12 cellular contexts compared by ENCODE assay signal in genomic region chr2:237280235-237280634, GRCh38.
DNase-seq lines count a peak whose midpoint lies in the region; ATAC-seq and TF ChIP-seq lines count a peak whose summit lies in the region.
"Had no signal": no experiment of that assay in that cellular context is flagged by ENCODE, and none has a peak within 500 bp of the region (broad histone marks: within the 10 kb centered on the region; RNA-seq: fewer than 3 reads in every experiment).

No MANE protein-coding gene starts in this region.

- DNase-seq in AG09319 (ENCODE audit: extremely low read depth, low read depth) (peak; percentile 83), RPMI7951 (ENCODE audit: low read depth) (peak; percentile 99), fibroblast of the aortic adventitia (ENCODE audit: low read depth) (peak; percentile 92), psoas muscle (no peak), DMS53 (lab: John Stamatoyannopoulos, UW) (no peak), DMS114 treated with DMSO at 0.1 percent for 48 hours (lab: John Stamatoyannopoulos, UW; ENCODE audit: unreplicated experiment) (no peak)
- no peak for DNase-seq in activated CD8-positive, alpha-beta T cell treated with anti-CD3 and anti-CD28 coated beads for 36 hours
- no peak for DNase-seq in natural killer cell treated with Interleukin-12 subunit alpha and Interleukin-12 subunit beta and Interleukin-15 and Interleukin-18, amount 100 ng/mL, for 72 hours (ENCODE audit: low spot score)
- DNase-seq: CD4-positive, CD25-positive, alpha-beta regulatory T cell; Kasumi-1; natural killer cell had no signal

- TF ChIP-seq CTCF in AG09319 (IDR thresholded peaks at IDR 0.05; ENCODE audit: low read depth, low read length) (no peak), fibroblast of the aortic adventitia (IDR thresholded peaks at IDR 0.05; ENCODE audit: insufficient read depth, low read length) (peak; percentile 1), psoas muscle (IDR thresholded peaks at IDR 0.05) (no peak)
- TF ChIP-seq CTCF in activated CD8-positive, alpha-beta T cell treated with anti-CD3 and anti-CD28 coated beads for 36 hours (IDR thresholded peaks at IDR 0.05): no peak

- H3K4me3 ChIP-seq in fibroblast of the aortic adventitia (ENCODE audit: low read depth, low read length) (no peak overlapping the region), psoas muscle (no peak overlapping the region)

- 16 to 34% (median 26%) methylated on average over 11 of the region's 11 CpGs for WGBS in psoas muscle, 3 donors

- no peaks in the 10 kb centered on the region for H3K4me1 Mint-ChIP-seq in activated CD8-positive, alpha-beta T cell treated with anti-CD3 and anti-CD28 coated beads for 36 hours (ENCODE audit: low read depth)
- no peaks in the 10 kb centered on the region for H3K4me1 Mint-ChIP-seq in natural killer cell treated with Interleukin-12 subunit alpha and Interleukin-12 subunit beta and Interleukin-15 and Interleukin-18, amount 100 ng/mL, for 72 hours (ENCODE audit: low read depth in 2 of 2)
- H3K4me1 Mint-ChIP-seq: CD4-positive, CD25-positive, alpha-beta regulatory T cell; central memory CD8-positive, alpha-beta T cell; natural killer cell had no signal

- no peak overlapping the region for H3K4me3 Mint-ChIP-seq in activated CD8-positive, alpha-beta T cell treated with anti-CD3 and anti-CD28 coated beads for 36 hours
- no peak overlapping the region for H3K4me3 Mint-ChIP-seq in natural killer cell treated with Interleukin-12 subunit alpha and Interleukin-12 subunit beta and Interleukin-15 and Interleukin-18, amount 100 ng/mL, for 72 hours
- H3K4me3 Mint-ChIP-seq: CD4-positive, CD25-positive, alpha-beta regulatory T cell; central memory CD8-positive, alpha-beta T cell; natural killer cell had no signal

- peaks cover 14% of the 10 kb centered on the region for H3K27me3 Mint-ChIP-seq in activated CD8-positive, alpha-beta T cell treated with anti-CD3 and anti-CD28 coated beads for 36 hours
- H3K27me3 Mint-ChIP-seq in natural killer cell treated with Interleukin-12 subunit alpha and Interleukin-12 subunit beta and Interleukin-15 and Interleukin-18, amount 100 ng/mL, for 72 hours: peaks cover 11 to 26% of the 10 kb centered on the region in 2 donors

- CTCF ChIA-PET in activated CD8-positive, alpha-beta T cell treated with anti-CD3 and anti-CD28 coated beads for 36 hours (lab: Charles Lee): interaction anchor here (1.0 kb wide), 1 partner anchor 11 kb away, joined by 3 read pairs; no protein-coding TSS in a partner anchor

- intact Hi-C loops in psoas muscle (cut with DNase I): no loop called here
- intact Hi-C loops in activated CD8-positive, alpha-beta T cell treated with anti-CD3 and anti-CD28 coated beads for 36 hours (cut with micrococcal nuclease): no loop called here

- peak; percentile 61 to 70 (median 66) for ATAC-seq in psoas muscle
- no peak for ATAC-seq in activated CD8-positive, alpha-beta T cell treated with anti-CD3 and anti-CD28 coated beads for 36 hours
- no peak for ATAC-seq in natural killer cell treated with Interleukin-12 subunit alpha and Interleukin-12 subunit beta and Interleukin-15 and Interleukin-18, amount 100 ng/mL, for 72 hours
- ATAC-seq: natural killer cell had no signal

- peaks cover 2% of the 10 kb centered on the region for H3K9me3 Mint-ChIP-seq in activated CD8-positive, alpha-beta T cell treated with anti-CD3 and anti-CD28 coated beads for 36 hours
- H3K9me3 Mint-ChIP-seq in natural killer cell treated with Interleukin-12 subunit alpha and Interleukin-12 subunit beta and Interleukin-15 and Interleukin-18, amount 100 ng/mL, for 72 hours: no peaks in the 10 kb centered on the region
- H3K9me3 Mint-ChIP-seq: central memory CD8-positive, alpha-beta T cell; natural killer cell had no signal

- H3K27ac Mint-ChIP-seq in activated CD8-positive, alpha-beta T cell treated with anti-CD3 and anti-CD28 coated beads for 36 hours: no peak overlapping the region
- H3K27ac Mint-ChIP-seq in natural killer cell treated with Interleukin-12 subunit alpha and Interleukin-12 subunit beta and Interleukin-15 and Interleukin-18, amount 100 ng/mL, for 72 hours: no peak overlapping the region
- H3K27ac Mint-ChIP-seq: CD4-positive, CD25-positive, alpha-beta regulatory T cell; natural killer cell had no signal

- no peaks in the 10 kb centered on the region for H3K36me3 Mint-ChIP-seq in activated CD8-positive, alpha-beta T cell treated with anti-CD3 and anti-CD28 coated beads for 36 hours (ENCODE audit: low read depth)
- H3K36me3 Mint-ChIP-seq in natural killer cell treated with Interleukin-12 subunit alpha and Interleukin-12 subunit beta and Interleukin-15 and Interleukin-18, amount 100 ng/mL, for 72 hours: no peaks in the 10 kb centered on the region
- H3K36me3 Mint-ChIP-seq: CD4-positive, CD25-positive, alpha-beta regulatory T cell; natural killer cell had no signal

- H3K4me1 ChIP-seq in psoas muscle: peaks cover 27% of the 10 kb centered on the region

- H3K9me3 ChIP-seq in psoas muscle: no peaks in the 10 kb centered on the region

- H3K27ac ChIP-seq in psoas muscle: peak overlapping the region; percentile 76

- POLR2A ChIA-PET in activated CD8-positive, alpha-beta T cell treated with anti-CD3 and anti-CD28 coated beads for 36 hours (lab: Charles Lee): no interaction called here

- H3K36me3 ChIP-seq in psoas muscle (ENCODE audit: insufficient read depth in 1 of 2, low read depth in 1 of 2): no peaks in the 10 kb centered on the region

- H3K27me3 ChIP-seq in psoas muscle (ENCODE audit: insufficient read depth in 3 of 3, low read length in 2 of 3): no peaks in the 10 kb centered on the region

Comparison
In these comparisons a context has a peak if more than half of its experiments do, and no peak if none do; other contexts are left out.
1. DNase-seq: peak in AG09319 (single experiment), RPMI7951 (single experiment) and fibroblast of the aortic adventitia (single experiment); none in psoas muscle (0 of 2), activated CD8-positive, alpha-beta T cell treated with anti-CD3 and anti-CD28 coated beads for 36 hours (single experiment), DMS53 (single experiment), natural killer cell treated with Interleukin-12 subunit alpha and Interleukin-12 subunit beta and Interleukin-15 and Interleukin-18, amount 100 ng/mL, for 72 hours (single experiment) and DMS114 treated with DMSO at 0.1 percent for 48 hours (single experiment).
2. ATAC-seq: peak in psoas muscle (4 of 4); none in activated CD8-positive, alpha-beta T cell treated with anti-CD3 and anti-CD28 coated beads for 36 hours (single experiment) and natural killer cell treated with Interleukin-12 subunit alpha and Interleukin-12 subunit beta and Interleukin-15 and Interleukin-18, amount 100 ng/mL, for 72 hours (0 of 2).